ENCODE assay signal across 25 cellular contexts in genomic region chr5:143521891-143522290, GRCh38.
DNase-seq lines count a peak whose midpoint lies in the region; ATAC-seq and TF ChIP-seq lines count a peak whose summit lies in the region.
"Had no signal": no experiment of that assay in that cellular context is flagged by ENCODE, and none has a peak within 500 bp of the region (broad histone marks: within the 10 kb centered on the region; RNA-seq: fewer than 3 reads in every experiment).

No MANE protein-coding gene starts in this region.

- H4K20me1 ChIP-seq in mammary epithelial cell (ENCODE audit: insufficient read depth, low read length) = no peaks in the 10 kb centered on the region

- no TSS peak for BruUV-seq in mammary epithelial cell (replicated peaks; lab: Mats Ljungman, UMichigan)

- H3K27ac ChIP-seq in mammary epithelial cell (ENCODE audit: insufficient read depth, low read depth, low read length) (no peak overlapping the region), breast epithelium (no peak overlapping the region)
- H3K27ac ChIP-seq: 22Rv1, GM23248, SK-N-MC had no signal

- dilution Hi-C loops in mammary epithelial cell (cut with HindIII; ENCODE audit: low sequenced_read_pairs) = no loop called here

- no peak overlapping the region for H3K9ac ChIP-seq in mammary epithelial cell (ENCODE audit: insufficient read depth, low read length)
- H3K9ac ChIP-seq: GM23248 had no signal

- no peak overlapping the region for H3K4me2 ChIP-seq in mammary epithelial cell (ENCODE audit: insufficient read depth, low read depth, low read length)

- TF ChIP-seq POLR2A in breast epithelium (IDR thresholded peaks at IDR 0.05) = no peak

- no peak for DNase-seq in mammary epithelial cell
- DNase-seq in breast epithelium (ENCODE audit: low spot score in 2 of 2) = no peak
- peak; percentile 45 for DNase-seq in globus pallidus (ENCODE audit: low spot score)
- peak; percentile 86 for DNase-seq in pons (ENCODE audit: low spot score)
- no peak for DNase-seq in hepatic stellate cell (ENCODE audit: low spot score)
- no peak for DNase-seq in T1000 (lab: John Stamatoyannopoulos, UW)
- DNase-seq: DMS153; DND-41; GM23248; H7; HFFc6; IMR-90; KG1; MG63; NCI-H1105 treated with DMSO at 0.1 percent for 48 hours; NCI-H146; NCI-H1930; NCI-H446; NCI-H526; NCI-H82; NK-92 treated with Interleukin-12 subunit alpha and Interleukin-12 subunit beta, amount 100 ng/mL, for 24 hours; SIG-M5 had no signal

- in situ Hi-C loops in mammary epithelial cell (cut with MboI; ENCODE audit: low sequenced_read_pairs in 2 of 2) = no loop called here

- H3K4me1 ChIP-seq in mammary epithelial cell (ENCODE audit: insufficient read depth, low read length) (no peaks in the 10 kb centered on the region), breast epithelium (no peaks in the 10 kb centered on the region)

- H3K4me3 ChIP-seq in mammary epithelial cell (replicated peaks in 1 of 3; ENCODE audit: insufficient read depth in 1 of 3, low read depth in 2 of 3, low read length in 3 of 3) (no peak overlapping the region), breast epithelium (no peak overlapping the region)
- H3K4me3 ChIP-seq: GM23248, MG63, SK-N-MC had no signal

- TF ChIP-seq CTCF in mammary epithelial cell (conservative IDR thresholded peaks at IDR 0.05 in 1 of 2, IDR thresholded peaks at IDR 0.05 in 1 of 2; ENCODE audit: extremely low read depth in 1 of 2, insufficient read depth in 1 of 2, low read depth in 1 of 2, low read length in 2 of 2) (no peak), breast epithelium (IDR thresholded peaks at IDR 0.05) (no peak)

- H3K9me3 ChIP-seq in mammary epithelial cell (replicated peaks; ENCODE audit: insufficient read depth, low read length) = no peaks in the 10 kb centered on the region
- H3K9me3 ChIP-seq in breast epithelium = no peaks in the 10 kb centered on the region
- H3K9me3 ChIP-seq: MG63 had no signal

- WGBS in mammary epithelial cell (ENCODE audit: low coverage, missing lambda C conversion rate) = 21% methylated on average over 3 of the region's 3 CpGs

- no peak for ATAC-seq in HG03342 (IDR thresholded peaks at IDR 0.05; ENCODE audit: unreplicated experiment)

- H3K36me3 ChIP-seq in mammary epithelial cell (ENCODE audit: insufficient read depth, low read length) = no peaks in the 10 kb centered on the region
- no peaks in the 10 kb centered on the region for H3K36me3 ChIP-seq in breast epithelium
- H3K36me3 ChIP-seq: MG63 had no signal

- peak overlapping the region; percentile 17 for H2AFZ ChIP-seq in mammary epithelial cell (ENCODE audit: low read depth, low read length)
- H2AFZ ChIP-seq: GM23248 had no signal

- CTCF ChIA-PET in mammary epithelial cell (lab: Charles Lee; ENCODE audit: low non-redundant PET) = no interaction called here

- intact Hi-C loops in mammary epithelial cell (cut with micrococcal nuclease) (no loop called here), breast epithelium (cut with DNase I; ENCODE audit: low total_unique reads) (no loop called here)

- H3K79me2 ChIP-seq in mammary epithelial cell (ENCODE audit: insufficient read depth, low read length) = no peaks in the 10 kb centered on the region

- no peaks in the 10 kb centered on the region for H3K27me3 ChIP-seq in mammary epithelial cell (ENCODE audit: insufficient read depth, low read length)
- no peaks in the 10 kb centered on the region for H3K27me3 ChIP-seq in breast epithelium
- H3K27me3 ChIP-seq: MG63 had no signal

Comparison
In these comparisons a context has a peak if more than half of its experiments do, and no peak if none do; other contexts are left out.
1. DNase-seq: peak in globus pallidus (single experiment) and pons (single experiment); none in mammary epithelial cell (single experiment), breast epithelium (0 of 2), hepatic stellate cell (single experiment) and T1000 (single experiment).